Comparison of ENCODE assay signal across 8 cellular contexts in the genomic region with DNA sequence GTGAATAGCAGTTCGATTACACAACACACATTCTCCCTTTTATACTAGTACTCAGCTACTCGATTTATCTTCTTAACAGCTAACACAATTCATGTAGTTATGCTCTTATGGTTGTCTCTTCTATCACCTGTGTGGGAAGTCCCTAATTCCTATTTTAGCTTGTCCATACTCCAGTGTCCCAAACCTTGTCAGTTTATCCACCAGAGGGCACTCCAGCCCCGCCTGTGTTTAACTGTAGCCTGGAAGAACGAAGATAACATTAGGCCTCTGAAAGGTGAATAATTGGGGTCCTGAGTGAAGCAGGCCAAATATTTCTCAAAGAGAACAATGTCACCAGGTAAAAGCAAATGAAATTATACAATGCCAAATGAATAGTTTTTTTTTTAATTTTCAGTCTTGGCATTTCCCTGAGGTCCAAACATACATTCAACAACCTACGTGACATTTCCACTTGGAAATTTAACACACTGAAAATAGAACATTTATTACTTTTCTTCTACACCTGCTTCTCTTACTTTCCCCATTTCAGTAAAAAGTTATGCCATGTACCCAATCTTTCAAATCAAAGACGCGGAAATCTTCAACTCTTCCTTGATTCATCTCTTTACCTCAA.
DNase-seq lines count a peak whose midpoint lies in the region; ATAC-seq and TF ChIP-seq lines count a peak whose summit lies in the region.

No MANE protein-coding gene starts in this region.

- peaks cover 0 to 12% (median 0%) of the 10 kb centered on the region in 45 donors for H3K27me3 ChIP-seq in dorsolateral prefrontal cortex

- DNase-seq in NCI-H82 (lab: John Stamatoyannopoulos, UW) (peak; percentile 75), NCI-H82 treated with DMSO at 0.1 percent for 48 hours (lab: John Stamatoyannopoulos, UW; ENCODE audit: unreplicated experiment) (no peak), HS-5 (ENCODE audit: low read depth) (peak; percentile 28), RPMI8226 (peak; percentile 73), dorsolateral prefrontal cortex (peak; percentile 36 to 83 (median 65)), mesothelial cell of epicardium (ENCODE audit: low spot score in 2 of 2, unreplicated experiment in 2 of 2) (peak; percentile 36 to 79), mesenteric fat pad (ENCODE audit: low spot score) (no peak)

- no peaks in the 10 kb centered on the region for H3K9me3 Mint-ChIP-seq in mesothelial cell of epicardium

- no peak overlapping the region for H3K27ac Mint-ChIP-seq in mesothelial cell of epicardium

- H3K27ac ChIP-seq in dorsolateral prefrontal cortex: no peak overlapping the region

- no peak overlapping the region for H3K4me3 Mint-ChIP-seq in mesothelial cell of epicardium

- no peak overlapping the region for H3K4me3 ChIP-seq in dorsolateral prefrontal cortex

- H3K36me3 Mint-ChIP-seq in mesothelial cell of epicardium: no peaks in the 10 kb centered on the region

- peak; percentile 41 to 85 (median 70) for TF ChIP-seq CTCF in dorsolateral prefrontal cortex (IDR thresholded peaks at IDR 0.05 in 54 of 56, conservative IDR thresholded peaks at IDR 0.05 in 2 of 56; ENCODE audit: low read depth in 1 of 56, partially characterized antibody in 56 of 56)
- TF ChIP-seq CTCF in mesothelial cell of epicardium (IDR thresholded peaks at IDR 0.05; ENCODE audit: unreplicated experiment): peak; percentile 74

- intact Hi-C loops in dorsolateral prefrontal cortex (cut with DNase I): loop anchor here (5.0 to 10.0 kb wide), 3 partner anchors 556 to 957 kb away; a partner anchor contains a TSS

- peaks cover 7% of the 10 kb centered on the region for H3K4me1 Mint-ChIP-seq in mesothelial cell of epicardium

- no peaks in the 10 kb centered on the region for H3K27me3 Mint-ChIP-seq in mesothelial cell of epicardium (ENCODE audit: low read depth)

- peak; percentile 93 for ATAC-seq in GM21367 (IDR thresholded peaks at IDR 0.05; ENCODE audit: unreplicated experiment)

Comparison
In these comparisons a context has a peak if more than half of its experiments do, and no peak if none do; other contexts are left out.
1. DNase-seq: peak in NCI-H82 (single experiment), HS-5 (single experiment), RPMI8226 (single experiment), dorsolateral prefrontal cortex (10 of 10) and mesothelial cell of epicardium (2 of 2); none in NCI-H82 treated with DMSO at 0.1 percent for 48 hours (single experiment) and mesenteric fat pad (single experiment).